Comparison of ENCODE assay signal across 9 cellular contexts in the genomic region with DNA sequence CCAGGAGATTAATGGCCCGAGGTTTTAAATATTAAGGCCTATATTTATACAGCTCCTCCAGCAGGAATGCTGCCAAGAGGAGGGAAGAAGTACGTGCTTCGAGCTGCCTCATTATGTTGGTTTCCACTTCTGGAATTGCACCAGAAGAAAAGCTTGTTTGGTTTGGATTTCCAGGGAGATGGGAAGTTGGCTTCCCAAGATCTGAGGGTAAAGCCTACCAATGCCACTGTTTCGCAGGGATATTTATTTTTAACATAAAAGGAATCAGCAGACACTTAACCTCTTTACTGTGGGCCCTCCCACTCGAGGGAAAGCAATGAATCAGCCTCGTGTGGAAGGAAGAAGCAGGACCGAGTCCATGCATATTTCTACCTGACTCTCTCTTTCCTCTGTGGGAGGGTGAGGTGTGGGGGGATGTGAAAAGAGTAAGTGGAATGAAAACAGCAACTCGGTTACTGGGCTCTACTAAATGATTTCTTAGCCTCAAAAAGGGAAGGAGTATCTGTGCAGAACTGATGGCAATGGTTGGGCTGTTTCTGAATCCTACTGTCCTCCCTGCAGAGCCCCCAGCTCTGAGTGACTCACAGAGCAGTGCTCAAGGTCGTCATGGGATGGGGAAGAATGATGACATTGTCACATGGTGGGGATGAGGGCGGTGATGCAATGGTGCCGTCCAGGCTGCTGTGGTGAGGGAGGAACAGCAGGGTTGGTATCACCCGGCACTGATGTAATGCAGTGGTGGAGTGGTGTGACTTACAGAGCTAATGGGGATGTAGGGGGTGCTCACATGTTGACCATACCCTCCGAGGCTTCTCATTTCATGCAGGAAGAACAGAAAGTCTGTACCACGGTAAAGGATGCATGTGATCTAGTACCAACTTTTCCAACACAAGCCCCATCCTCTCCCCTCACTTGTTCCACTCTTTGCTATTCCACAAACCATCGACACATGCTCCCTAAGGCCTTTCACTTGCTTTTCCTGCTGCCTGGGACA.
A peak's percentile ranks its signal among the peaks of the same experiment; 100 is the strongest.
DNase-seq lines count a peak whose midpoint lies in the region; ATAC-seq and TF ChIP-seq lines count a peak whose summit lies in the region.
"Had no signal": no experiment of that assay in that cellular context is flagged by ENCODE, and none has a peak within 500 bp of the region (broad histone marks: within the 10 kb centered on the region; RNA-seq: fewer than 3 reads in every experiment).

No MANE protein-coding gene starts in this region.

- ATAC-seq in activated CD8-positive, alpha-beta T cell treated with anti-CD3 and anti-CD28 coated beads for 36 hours: peak; percentile 66
- ATAC-seq in left ventricle myocardium superior: peak; percentile 55
- ATAC-seq in stimulated activated effector memory CD8-positive, alpha-beta T cell treated with anti-CD3 and anti-CD28 coated beads, Interleukin-12 subunit alpha, Interleukin-12 subunit beta, amount 100 ng/mL, for 72 hours: peak; percentile 54

- no peak overlapping the region for H2BK120ac ChIP-seq in H9 (ENCODE audit: low read depth, low read length, poor library complexity, severe bottlenecking)

- H3K9me3 ChIP-seq in H9 (ENCODE audit: control insufficient read depth, low read depth, low read length) (no peaks in the 10 kb centered on the region), endodermal cell (ENCODE audit: control insufficient read depth, low read length) (no peaks in the 10 kb centered on the region)
- H3K9me3 ChIP-seq: BLaER1 had no signal

- POLR2A ChIA-PET in activated CD8-positive, alpha-beta T cell treated with anti-CD3 and anti-CD28 coated beads for 36 hours (lab: Charles Lee): no interaction called here

- no peaks in the 10 kb centered on the region for H3K36me3 Mint-ChIP-seq in activated CD8-positive, alpha-beta T cell treated with anti-CD3 and anti-CD28 coated beads for 36 hours (ENCODE audit: low read depth)
- H3K36me3 Mint-ChIP-seq in stimulated activated effector memory CD8-positive, alpha-beta T cell treated with anti-CD3 and anti-CD28 coated beads, Interleukin-12 subunit alpha, Interleukin-12 subunit beta, amount 100 ng/mL, for 72 hours: no peaks in the 10 kb centered on the region
- H3K36me3 Mint-ChIP-seq in H9 (ENCODE audit: insufficient read depth in 1 of 3, low read depth in 3 of 3) (no peaks in the 10 kb centered on the region), endodermal cell (ENCODE audit: low read depth) (no peaks in the 10 kb centered on the region)

- H3K79me1 ChIP-seq in H9 (ENCODE audit: insufficient read depth, low read depth, low read length, poor library complexity, severe bottlenecking): no peaks in the 10 kb centered on the region

- no peaks in the 10 kb centered on the region for H3K23me2 ChIP-seq in H9 (ENCODE audit: insufficient read length, low read depth, low read length, poor library complexity, severe bottlenecking)

- no peaks in the 10 kb centered on the region for H3K79me2 ChIP-seq in H9 (ENCODE audit: insufficient read depth, low read length)

- peaks cover 31% of the 10 kb centered on the region for H3K4me1 Mint-ChIP-seq in activated CD8-positive, alpha-beta T cell treated with anti-CD3 and anti-CD28 coated beads for 36 hours (ENCODE audit: low read depth)
- H3K4me1 Mint-ChIP-seq in stimulated activated effector memory CD8-positive, alpha-beta T cell treated with anti-CD3 and anti-CD28 coated beads, Interleukin-12 subunit alpha, Interleukin-12 subunit beta, amount 100 ng/mL, for 72 hours: no peaks in the 10 kb centered on the region
- H3K4me1 Mint-ChIP-seq in H9 (peaks cover 5 to 6% of the 10 kb centered on the region in 2 experiments), endodermal cell (peaks cover 5% of the 10 kb centered on the region)

- H2BK15ac ChIP-seq in H9 (ENCODE audit: low read depth, low read length): no peak overlapping the region

- no peak overlapping the region for H4K91ac ChIP-seq in H9 (ENCODE audit: insufficient read length, low read depth, low read length)

- no peak overlapping the region for H4K5ac ChIP-seq in H9 (ENCODE audit: insufficient read length, low read depth, low read length)

- H2BK20ac ChIP-seq in H9 (ENCODE audit: low read depth, low read length, poor library complexity, severe bottlenecking): no peak overlapping the region

- H3K4me2 ChIP-seq in H9 (ENCODE audit: insufficient read depth, insufficient read length, low read length): no peak overlapping the region

- no peak overlapping the region for H2AFZ ChIP-seq in H9 (ENCODE audit: low read length)

- intact Hi-C loops in activated CD8-positive, alpha-beta T cell treated with anti-CD3 and anti-CD28 coated beads for 36 hours (cut with micrococcal nuclease): no loop called here
- intact Hi-C loops in left ventricle myocardium superior (cut with micrococcal nuclease): no loop called here

- no peak overlapping the region for H3K4me3 Mint-ChIP-seq in activated CD8-positive, alpha-beta T cell treated with anti-CD3 and anti-CD28 coated beads for 36 hours
- no peak overlapping the region for H3K4me3 Mint-ChIP-seq in stimulated activated effector memory CD8-positive, alpha-beta T cell treated with anti-CD3 and anti-CD28 coated beads, Interleukin-12 subunit alpha, Interleukin-12 subunit beta, amount 100 ng/mL, for 72 hours
- no peak overlapping the region for H3K4me3 Mint-ChIP-seq in H9
- no peak overlapping the region for H3K4me3 Mint-ChIP-seq in endodermal cell

- H3K27me3 ChIP-seq in H9 (ENCODE audit: insufficient read depth, low read length): no peaks in the 10 kb centered on the region
- peaks cover 8% of the 10 kb centered on the region for H3K27me3 ChIP-seq in endodermal cell (ENCODE audit: control insufficient read depth, insufficient read depth, low read length, poor library complexity, severe bottlenecking)
- H3K27me3 ChIP-seq: BLaER1 had no signal

- H3K14ac ChIP-seq in H9 (ENCODE audit: insufficient read depth, low read length): no peak overlapping the region

- H3K18ac ChIP-seq in H9 (ENCODE audit: insufficient read length, low read depth, low read length): no peak overlapping the region

- no peak overlapping the region for H3K4ac ChIP-seq in H9 (ENCODE audit: low read depth, low read length)

- peak overlapping the region; percentile 73 for H3K27ac Mint-ChIP-seq in activated CD8-positive, alpha-beta T cell treated with anti-CD3 and anti-CD28 coated beads for 36 hours
- H3K27ac Mint-ChIP-seq in stimulated activated effector memory CD8-positive, alpha-beta T cell treated with anti-CD3 and anti-CD28 coated beads, Interleukin-12 subunit alpha, Interleukin-12 subunit beta, amount 100 ng/mL, for 72 hours: no peak overlapping the region
- H3K27ac Mint-ChIP-seq in H9: no peak overlapping the region; a peak in 1 of 7 replicates
- H3K27ac Mint-ChIP-seq in endodermal cell: no peak overlapping the region

- no peak overlapping the region for H2BK12ac ChIP-seq in H9 (ENCODE audit: insufficient read length, low read depth, low read length)

- no peak overlapping the region for H3K56ac ChIP-seq in H9 (ENCODE audit: insufficient read length, low read depth, low read length)

- no peak overlapping the region for H3K27ac ChIP-seq in H9 (ENCODE audit: insufficient read length, low read depth, low read length)
- H3K27ac ChIP-seq in endodermal cell (ENCODE audit: low read depth, low read length): no peak overlapping the region
- H3K27ac ChIP-seq: BLaER1 had no signal

- peaks cover 3% of the 10 kb centered on the region for H3K27me3 Mint-ChIP-seq in activated CD8-positive, alpha-beta T cell treated with anti-CD3 and anti-CD28 coated beads for 36 hours
- H3K27me3 Mint-ChIP-seq in H9 (ENCODE audit: low read depth): peaks cover 11% of the 10 kb centered on the region
- peaks cover 11% of the 10 kb centered on the region for H3K27me3 Mint-ChIP-seq in endodermal cell (ENCODE audit: insufficient read depth)

- no peak overlapping the region for H2BK5ac ChIP-seq in H9 (ENCODE audit: insufficient read length, low read length)

- H3K4me1 ChIP-seq in H9 (ENCODE audit: insufficient read depth, low read length) (no peaks in the 10 kb centered on the region), endodermal cell (ENCODE audit: control insufficient read depth, insufficient read depth, low read length) (no peaks in the 10 kb centered on the region)

- H3K4me3 ChIP-seq in endodermal cell (ENCODE audit: low read length): no peak overlapping the region
- H3K4me3 ChIP-seq: BLaER1 had no signal

- H3K9ac ChIP-seq in H9 (ENCODE audit: extremely low read depth, insufficient read length, low read length): no peak overlapping the region
- H3K9ac ChIP-seq in endodermal cell (ENCODE audit: extremely low read depth, low read length, poor library complexity, severe bottlenecking): no peak overlapping the region
- H3K9ac ChIP-seq: BLaER1 had no signal

- CTCF ChIA-PET in activated CD8-positive, alpha-beta T cell treated with anti-CD3 and anti-CD28 coated beads for 36 hours (lab: Charles Lee): interaction anchor here (0.9 to 1.0 kb wide), 2 partner anchors 8 to 12 kb away, joined by 3 read pairs; no protein-coding TSS in a partner anchor

- H2AK5ac ChIP-seq in H9 (ENCODE audit: insufficient read length, low read length): no peak overlapping the region

- H3K23ac ChIP-seq in H9 (ENCODE audit: insufficient read length, low read depth, low read length): no peak overlapping the region

- no peak overlapping the region for H3T11ph ChIP-seq in H9 (ENCODE audit: low read length)

- DNase-seq in SIG-M5 treated with dmso at 0.1 percent for 504 hours (lab: John Stamatoyannopoulos, UW; ENCODE audit: unreplicated experiment) (peak; percentile 56), SIG-M5 (lab: John Stamatoyannopoulos, UW) (no peak), left ventricle myocardium superior (no peak), H9 (no peak), HT-29 (ENCODE audit: low spot score) (no peak), endodermal cell (no peak)
- peak; percentile 62 for DNase-seq in activated CD8-positive, alpha-beta T cell treated with anti-CD3 and anti-CD28 coated beads for 36 hours
- no peak for DNase-seq in stimulated activated effector memory CD8-positive, alpha-beta T cell treated with anti-CD3 and anti-CD28 coated beads, Interleukin-12 subunit alpha, Interleukin-12 subunit beta, amount 100 ng/mL, for 72 hours (ENCODE audit: low spot score in 2 of 2)

- no peak for TF ChIP-seq CTCF in activated CD8-positive, alpha-beta T cell treated with anti-CD3 and anti-CD28 coated beads for 36 hours (IDR thresholded peaks at IDR 0.05)
- TF ChIP-seq CTCF in H9 (conservative IDR thresholded peaks at IDR 0.05): no peak
- TF ChIP-seq CTCF in endodermal cell (conservative IDR thresholded peaks at IDR 0.05): no peak

- H4K20me1 ChIP-seq in H9 (ENCODE audit: control insufficient read depth, insufficient read depth, insufficient read length): no peaks in the 10 kb centered on the region
- H4K20me1 ChIP-seq: BLaER1 had no signal

- H3K36me3 ChIP-seq in endodermal cell (ENCODE audit: control insufficient read depth, insufficient read depth, low read length): no peaks in the 10 kb centered on the region
- H3K36me3 ChIP-seq: BLaER1 had no signal

- no peaks in the 10 kb centered on the region for H3K9me3 Mint-ChIP-seq in activated CD8-positive, alpha-beta T cell treated with anti-CD3 and anti-CD28 coated beads for 36 hours
- H3K9me3 Mint-ChIP-seq in stimulated activated effector memory CD8-positive, alpha-beta T cell treated with anti-CD3 and anti-CD28 coated beads, Interleukin-12 subunit alpha, Interleukin-12 subunit beta, amount 100 ng/mL, for 72 hours: no peaks in the 10 kb centered on the region
- H3K9me3 Mint-ChIP-seq in H9 (no peaks in the 10 kb centered on the region), endodermal cell (no peaks in the 10 kb centered on the region)

- WGBS in H9 (ENCODE audit: extremely low coverage, insufficient read length, low lambda C conversion rate): no CpG with 5 or more reads among the region's 15 CpGs
- 90 to 91% methylated on average over 10 to 15 of the region's 15 CpGs for WGBS in endodermal cell (ENCODE audit: insufficient coverage in 1 of 2, insufficient read length in 1 of 2), 2 experiments

- no peak overlapping the region for H4K8ac ChIP-seq in H9 (replicated peaks; ENCODE audit: insufficient read length, low read depth, low read length)

Comparison
In these comparisons a context has a peak if more than half of its experiments do, and no peak if none do; other contexts are left out.
1. DNase-seq: peak in SIG-M5 treated with dmso at 0.1 percent for 504 hours (single experiment) and activated CD8-positive, alpha-beta T cell treated with anti-CD3 and anti-CD28 coated beads for 36 hours (single experiment); none in SIG-M5 (single experiment), left ventricle myocardium superior (single experiment), stimulated activated effector memory CD8-positive, alpha-beta T cell treated with anti-CD3 and anti-CD28 coated beads, Interleukin-12 subunit alpha, Interleukin-12 subunit beta, amount 100 ng/mL, for 72 hours (0 of 2), H9 (single experiment), HT-29 (single experiment) and endodermal cell (single experiment).
2. Peak in every context shown above with its lines, with median percentiles within 50 percentile points of each other: ATAC-seq.